ENCODE assay signal across 16 cellular contexts in the genomic region with DNA sequence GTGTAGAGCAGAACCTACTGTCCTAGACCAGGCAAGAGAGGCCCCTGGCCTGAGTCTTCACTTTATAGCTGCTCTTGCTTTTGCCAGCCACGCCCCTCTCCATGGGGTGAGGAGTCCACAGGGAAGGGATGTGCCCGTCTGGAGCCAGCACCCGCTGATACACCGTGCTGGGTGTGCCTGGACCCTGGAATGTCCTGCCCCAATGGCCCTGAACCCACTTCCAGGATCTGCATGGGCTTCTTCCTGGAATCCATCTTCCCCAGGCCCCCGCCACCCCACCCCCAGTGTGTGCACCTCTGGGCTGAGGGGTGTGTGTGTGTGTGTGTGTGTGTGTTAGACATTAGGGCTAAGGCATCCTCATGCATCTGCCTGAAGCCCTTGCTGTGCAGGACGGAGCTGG. TPM values are rescaled to one million over a fixed set of nuclear protein-coding genes. Genes with fewer than 3 reads are reported as not detected.
DNase-seq lines count a peak whose midpoint lies in the region; ATAC-seq, FAIRE-seq and TF ChIP-seq lines count a peak whose summit lies in the region.
"Had no signal": no experiment of that assay in that cellular context is flagged by ENCODE, and none has a peak within 500 bp of the region (broad histone marks: within the 10 kb centered on the region; RNA-seq: fewer than 3 reads in every experiment).

No MANE protein-coding gene starts in this region.

- CTCF ChIA-PET in A549 (lab: Yijun Ruan, JAX) (interaction anchor here (0.9 to 4.6 kb wide), 3 partner anchors 40 to 57 kb away, joined by 4 to 31 read pairs (median 5); no protein-coding TSS in a partner anchor), RWPE1 (lab: Yijun Ruan, JAX) (no interaction called here)

- no peak overlapping the region for H3K27ac ChIP-seq in A549
- H3K27ac ChIP-seq in RWPE1, result peak overlapping the region; percentile 57
- H3K27ac ChIP-seq: 22Rv1; BLaER1 treated with 17β-estradiol and CSF1 and Interleukin-3, amounts not matched to agents 10 nM and 100 nM had no signal

- no peaks in the 10 kb centered on the region for H3K9me3 ChIP-seq in A549
- no peaks in the 10 kb centered on the region for H3K9me3 ChIP-seq in mucosa of descending colon

- no peak for TF ChIP-seq EP300 in A549 (IDR thresholded peaks at IDR 0.05)

- H3K27me3 Mint-ChIP-seq in stimulated activated naive B cell treated with anti-CD40 and anti-IgM and Interleukin-4, amounts not matched to agents 10 μg/mL and 1 μg/mL and 100 μg/mL, for 72 hours, result peaks cover 23 to 25% of the 10 kb centered on the region in 2 donors
- H3K27me3 Mint-ChIP-seq: CD4-positive, alpha-beta T cell had no signal

- TF ChIP-seq RAD21 in A549 (conservative IDR thresholded peaks at IDR 0.05 in 1 of 2, IDR thresholded peaks at IDR 0.05 in 1 of 2), result no peak

- DNase-seq in A549 (ENCODE audit: low read depth in 1 of 2, low spot score in 1 of 2) (no peak), RWPE1 (ENCODE audit: low spot score) (no peak), mucosa of descending colon (peak in 2 of 3 donors; percentile 48 to 51), SIG-M5 (lab: John Stamatoyannopoulos, UW) (no peak), GM19238 (ENCODE audit: insufficient read length, low spot score) (no peak), 8988T (no peak)
- DNase-seq in stimulated activated naive B cell treated with anti-CD40 and anti-IgM and Interleukin-4, amounts not matched to agents 10 μg/mL and 1 μg/mL and 100 μg/mL, for 72 hours, result no peak
- DNase-seq: ACHN; Calu3; CD4-positive, alpha-beta T cell; DMS 273 treated with DMSO at 0.1 percent for 48 hours; HCEC 1CT had no signal

- ATAC-seq in A549 (peak; percentile 14 to 38; a peak in 3 of 6 replicates), mucosa of descending colon (peak; percentile 82)
- ATAC-seq in stimulated activated naive B cell treated with anti-CD40 and anti-IgM and Interleukin-4, amounts not matched to agents 10 μg/mL and 1 μg/mL and 100 μg/mL, for 72 hours (replicated peaks), result no peak

- TF ChIP-seq POLR2A in A549 (IDR thresholded peaks at IDR 0.05; ENCODE audit: low read length), result no peak

- 0 out of 3 replicates have a peak, but pooled peaks cover 10% of the 10 kb centered on the region for H3K4me1 ChIP-seq in A549
- H3K4me1 ChIP-seq in mucosa of descending colon (ENCODE audit: low read depth), result no peaks in the 10 kb centered on the region

- H3K27ac Mint-ChIP-seq in stimulated activated naive B cell treated with anti-CD40 and anti-IgM and Interleukin-4, amounts not matched to agents 10 μg/mL and 1 μg/mL and 100 μg/mL, for 72 hours, result peak overlapping the region; percentile 48
- H3K27ac Mint-ChIP-seq: CD4-positive, alpha-beta T cell had no signal

- intact Hi-C loops in mucosa of descending colon (cut with DNase I, micrococcal nuclease), result no loop called here

- H3K4me3 Mint-ChIP-seq in stimulated activated naive B cell treated with anti-CD40 and anti-IgM and Interleukin-4, amounts not matched to agents 10 μg/mL and 1 μg/mL and 100 μg/mL, for 72 hours, result no peak overlapping the region
- H3K4me3 Mint-ChIP-seq: CD4-positive, alpha-beta T cell had no signal

- no peaks in the 10 kb centered on the region for H3K4me1 Mint-ChIP-seq in stimulated activated naive B cell treated with anti-CD40 and anti-IgM and Interleukin-4, amounts not matched to agents 10 μg/mL and 1 μg/mL and 100 μg/mL, for 72 hours

- 70% methylated on average over 5 of the region's 6 CpGs for WGBS in A549 (ENCODE audit: missing lambda C conversion rate)

- no peak overlapping the region for H3K4me2 ChIP-seq in A549

- no peaks in the 10 kb centered on the region for H3K36me3 ChIP-seq in mucosa of descending colon (ENCODE audit: low read depth)
- H3K36me3 ChIP-seq: BLaER1 treated with 17β-estradiol and CSF1 and Interleukin-3, amounts not matched to agents 10 nM and 100 nM had no signal

- H3K9me3 Mint-ChIP-seq in stimulated activated naive B cell treated with anti-CD40 and anti-IgM and Interleukin-4, amounts not matched to agents 10 μg/mL and 1 μg/mL and 100 μg/mL, for 72 hours, result peaks cover 0 to 2% of the 10 kb centered on the region in 2 donors
- H3K9me3 Mint-ChIP-seq: CD4-positive, alpha-beta T cell had no signal

- FAIRE-seq in A549 (lab: Jason Lieb, UNC), result no peak

- POLR2A ChIA-PET in A549 (lab: Yijun Ruan, JAX) (no interaction called here), RWPE1 (lab: Yijun Ruan, JAX; ENCODE audit: low non-redundant PET) (no interaction called here)

- H3K4me3 ChIP-seq in A549 (no peak overlapping the region), mucosa of descending colon (no peak overlapping the region)
- H3K4me3 ChIP-seq: BLaER1 treated with 17β-estradiol and CSF1 and Interleukin-3, amounts not matched to agents 10 nM and 100 nM had no signal

- TF ChIP-seq CTCF in A549 (IDR thresholded peaks at IDR 0.05) (no peak), RWPE1 (conservative IDR thresholded peaks at IDR 0.05; ENCODE audit: low read depth) (no peak), mucosa of descending colon (IDR thresholded peaks at IDR 0.05) (no peak)

- H3K36me3 Mint-ChIP-seq in stimulated activated naive B cell treated with anti-CD40 and anti-IgM and Interleukin-4, amounts not matched to agents 10 μg/mL and 1 μg/mL and 100 μg/mL, for 72 hours, result peaks cover 0 to 2% of the 10 kb centered on the region in 2 donors

TF ChIP-seq in A549, 52 proteins besides CTCF, POLR2A, EP300 and RAD21 (continues in another document):
- TF ChIP-seq RARB (CRISPR knock-in tag; IDR thresholded peaks at IDR 0.05) (no peak), HDAC2 (IDR thresholded peaks at IDR 0.05) (no peak), PHF8 (IDR thresholded peaks at IDR 0.05; ENCODE audit: borderline replicate concordance, low read depth) (no peak), NFE2L2 (conservative IDR thresholded peaks at IDR 0.05; ENCODE audit: low read length) (no peak), FOSB (CRISPR knock-in tag; IDR thresholded peaks at IDR 0.05) (no peak), CHD4 (IDR thresholded peaks at IDR 0.05; ENCODE audit: borderline replicate concordance) (no peak), MAZ (IDR thresholded peaks at IDR 0.05; ENCODE audit: borderline replicate concordance, low read depth, low read length) (no peak), MYC (IDR thresholded peaks at IDR 0.05; ENCODE audit: borderline replicate concordance, low read length) (no peak), TFCP2L1 (CRISPR knock-in tag; IDR thresholded peaks at IDR 0.05) (no peak), RNF2 (IDR thresholded peaks at IDR 0.05; ENCODE audit: borderline replicate concordance, low read depth) (no peak), ATOH8 (CRISPR knock-in tag; IDR thresholded peaks at IDR 0.05; ENCODE audit: low read depth) (no peak), CBX8 (IDR thresholded peaks at IDR 0.05) (no peak), SMC3 (IDR thresholded peaks at IDR 0.05) (no peak), KDM5A (IDR thresholded peaks at IDR 0.05) (no peak), ZSCAN20 (CRISPR knock-in tag; IDR thresholded peaks at IDR 0.05) (no peak), GATA3 (IDR thresholded peaks at IDR 0.05; ENCODE audit: borderline replicate concordance) (no peak), EHF (CRISPR knock-in tag; IDR thresholded peaks at IDR 0.05) (no peak)
- TF ChIP-seq, protein P1, sequence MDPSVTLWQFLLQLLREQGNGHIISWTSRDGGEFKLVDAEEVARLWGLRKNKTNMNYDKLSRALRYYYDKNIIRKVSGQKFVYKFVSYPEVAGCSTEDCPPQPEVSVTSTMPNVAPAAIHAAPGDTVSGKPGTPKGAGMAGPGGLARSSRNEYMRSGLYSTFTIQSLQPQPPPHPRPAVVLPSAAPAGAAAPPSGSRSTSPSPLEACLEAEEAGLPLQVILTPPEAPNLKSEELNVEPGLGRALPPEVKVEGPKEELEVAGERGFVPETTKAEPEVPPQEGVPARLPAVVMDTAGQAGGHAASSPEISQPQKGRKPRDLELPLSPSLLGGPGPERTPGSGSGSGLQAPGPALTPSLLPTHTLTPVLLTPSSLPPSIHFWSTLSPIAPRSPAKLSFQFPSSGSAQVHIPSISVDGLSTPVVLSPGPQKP (IDR thresholded peaks at IDR 0.05; ENCODE audit: low read depth, low read length), result no peak
- TF ChIP-seq, protein P2, sequence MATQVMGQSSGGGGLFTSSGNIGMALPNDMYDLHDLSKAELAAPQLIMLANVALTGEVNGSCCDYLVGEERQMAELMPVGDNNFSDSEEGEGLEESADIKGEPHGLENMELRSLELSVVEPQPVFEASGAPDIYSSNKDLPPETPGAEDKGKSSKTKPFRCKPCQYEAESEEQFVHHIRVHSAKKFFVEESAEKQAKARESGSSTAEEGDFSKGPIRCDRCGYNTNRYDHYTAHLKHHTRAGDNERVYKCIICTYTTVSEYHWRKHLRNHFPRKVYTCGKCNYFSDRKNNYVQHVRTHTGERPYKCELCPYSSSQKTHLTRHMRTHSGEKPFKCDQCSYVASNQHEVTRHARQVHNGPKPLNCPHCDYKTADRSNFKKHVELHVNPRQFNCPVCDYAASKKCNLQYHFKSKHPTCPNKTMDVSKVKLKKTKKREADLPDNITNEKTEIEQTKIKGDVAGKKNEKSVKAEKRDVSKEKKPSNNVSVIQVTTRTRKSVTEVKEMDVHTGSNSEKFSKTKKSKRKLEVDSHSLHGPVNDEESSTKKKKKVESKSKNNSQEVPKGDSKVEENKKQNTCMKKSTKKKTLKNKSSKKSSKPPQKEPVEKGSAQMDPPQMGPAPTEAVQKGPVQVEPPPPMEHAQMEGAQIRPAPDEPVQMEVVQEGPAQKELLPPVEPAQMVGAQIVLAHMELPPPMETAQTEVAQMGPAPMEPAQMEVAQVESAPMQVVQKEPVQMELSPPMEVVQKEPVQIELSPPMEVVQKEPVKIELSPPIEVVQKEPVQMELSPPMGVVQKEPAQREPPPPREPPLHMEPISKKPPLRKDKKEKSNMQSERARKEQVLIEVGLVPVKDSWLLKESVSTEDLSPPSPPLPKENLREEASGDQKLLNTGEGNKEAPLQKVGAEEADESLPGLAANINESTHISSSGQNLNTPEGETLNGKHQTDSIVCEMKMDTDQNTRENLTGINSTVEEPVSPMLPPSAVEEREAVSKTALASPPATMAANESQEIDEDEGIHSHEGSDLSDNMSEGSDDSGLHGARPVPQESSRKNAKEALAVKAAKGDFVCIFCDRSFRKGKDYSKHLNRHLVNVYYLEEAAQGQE (IDR thresholded peaks at IDR 0.05), result no peak

RNA-seq across cellular contexts. Expression of gene MEOX1, which starts 44.9 kb away (rescaled TPM):
- polyA plus RNA-seq in A549 (2011; rRNA removed) (not detected in 2 replicates), A549 (2017; fragmentation: RNase III; extraction: RNeasy Plus Mini Kit Qiagen cat#74134 plus additional on column Dnase treatment) (not detected in 3 replicates)
- polyA plus RNA-seq in A549 (2012; cell fraction: cytosol; rRNA removed), result not detected in 2 replicates
- polyA plus RNA-seq in A549 (2012; cell fraction: nucleus; rRNA removed), result not detected in 2 replicates
- polyA minus RNA-seq in A549 (2011; rRNA and poly(A)+ RNA removed), result 0.17 TPM in 1 of 2 replicates, not detected in the other
- total RNA-seq in mucosa of descending colon, result 1 to 10 TPM; 1.4 to 3.5 (median 1.4) TPM
- total RNA-seq: Calu3, H4, HT1080 had no signal

Comparison
In these comparisons a context has a peak if more than half of its experiments do, and no peak if none do; other contexts are left out.
1. ATAC-seq: peak in A549 (2 of 2) and mucosa of descending colon (single experiment); none in stimulated activated naive B cell treated with anti-CD40 and anti-IgM and Interleukin-4, amounts not matched to agents 10 μg/mL and 1 μg/mL and 100 μg/mL, for 72 hours (0 of 2).
2. DNase-seq: peak in mucosa of descending colon (2 of 3); none in A549 (0 of 2), RWPE1 (single experiment), stimulated activated naive B cell treated with anti-CD40 and anti-IgM and Interleukin-4, amounts not matched to agents 10 μg/mL and 1 μg/mL and 100 μg/mL, for 72 hours (single experiment), SIG-M5 (single experiment), GM19238 (single experiment) and 8988T (single experiment).